ENCODE assay signal across 21 cellular contexts in genomic region chr6:146999766-147000165, GRCh38.
DNase-seq lines count a peak whose midpoint lies in the region; ATAC-seq, FAIRE-seq and TF ChIP-seq lines count a peak whose summit lies in the region.
"Had no signal": no experiment of that assay in that cellular context is flagged by ENCODE, and none has a peak within 500 bp of the region (broad histone marks: within the 10 kb centered on the region; RNA-seq: fewer than 3 reads in every experiment).

No MANE protein-coding gene starts in this region.

- H3K79me1 ChIP-seq in IMR-90 (ENCODE audit: low read depth in 1 of 2, low read length in 2 of 2) = no peaks in the 10 kb centered on the region
- no peaks in the 10 kb centered on the region for H3K79me1 ChIP-seq in H1 (ENCODE audit: low read depth, low read length)

- peak overlapping the region; percentile 60 for H3K14ac ChIP-seq in IMR-90 (replicated peaks; ENCODE audit: low read depth, low read length)
- H3K14ac ChIP-seq in H1 (ENCODE audit: insufficient read length) = no peak overlapping the region

- no peaks in the 10 kb centered on the region for H3K27me3 ChIP-seq in BE2C
- no peaks in the 10 kb centered on the region for H3K27me3 ChIP-seq in IMR-90 (ENCODE audit: control insufficient read depth, insufficient read depth, low read length)
- no peaks in the 10 kb centered on the region for H3K27me3 ChIP-seq in H1 (replicated peaks in 1 of 4; ENCODE audit: control insufficient read depth in 3 of 4, extremely low read depth in 1 of 4, insufficient read depth in 3 of 4, low read length in 3 of 4)
- no peaks in the 10 kb centered on the region for H3K27me3 ChIP-seq in aorta (ENCODE audit: control insufficient read depth in 1 of 2, insufficient read depth in 2 of 2, low read length in 1 of 2)
- H3K27me3 ChIP-seq: Peyer's patch, SJSA1 had no signal

- peaks cover 9% of the 10 kb centered on the region for H3K9me1 ChIP-seq in IMR-90 (ENCODE audit: insufficient read depth, low read length)

- H3K4me3 ChIP-seq in BE2C (ENCODE audit: low read depth, low read length) (no peak overlapping the region), IMR-90 (ENCODE audit: insufficient read depth, low read depth, low read length) (no peak overlapping the region), H1 (ENCODE audit: extremely low read depth in 1 of 4, insufficient read depth in 2 of 4, low read depth in 3 of 4, low read length in 4 of 4) (no peak overlapping the region), aorta (ENCODE audit: low read length in 2 of 2) (no peak overlapping the region)
- H3K4me3 ChIP-seq: Peyer's patch, SJSA1 had no signal

- TF ChIP-seq RAD21 in IMR-90 (IDR thresholded peaks at IDR 0.05; ENCODE audit: low read length) (no peak), H1 (IDR thresholded peaks at IDR 0.05 in 1 of 2, conservative IDR thresholded peaks at IDR 0.05 in 1 of 2; ENCODE audit: low read depth in 2 of 2, low read length in 2 of 2) (no peak)

- peak overlapping the region; percentile 24 for H4K91ac ChIP-seq in IMR-90 (ENCODE audit: insufficient read depth, low read depth, low read length)
- no peak overlapping the region for H4K91ac ChIP-seq in H1 (replicated peaks; ENCODE audit: insufficient read length, low read length)

- dilution Hi-C loops in IMR-90 (cut with HindIII; ENCODE audit: low sequenced_read_pairs, unreplicated experiment) = no loop called here

- H2BK120ac ChIP-seq in IMR-90 (ENCODE audit: low read depth, low read length) (peak overlapping the region; percentile 41), H1 (replicated peaks; ENCODE audit: low read depth, low read length) (no peak overlapping the region)

- H4K5ac ChIP-seq in IMR-90 (ENCODE audit: low read depth, low read length) = peak overlapping the region; percentile 30
- H4K5ac ChIP-seq in H1 (ENCODE audit: insufficient read length, low read depth, low read length) = no peak overlapping the region

- no TSS peak for BruUV-seq in IMR-90 (replicated peaks; lab: Mats Ljungman, UMichigan)

- POLR2A ChIA-PET in IMR-90 (lab: Charles Lee; ENCODE audit: unreplicated experiment) = no interaction called here
- POLR2A ChIA-PET in H1 (lab: Charles Lee; ENCODE audit: partially characterized antibody) = no interaction called here

- H2AK9ac ChIP-seq in IMR-90 (replicated peaks; ENCODE audit: low read depth, low read length, poor library complexity) = no peak overlapping the region

- H2BK20ac ChIP-seq in IMR-90 (ENCODE audit: low read depth, low read length) = peak overlapping the region; percentile 58
- H2BK20ac ChIP-seq in H1 (ENCODE audit: low read length) = no peak overlapping the region

- FAIRE-seq in H1 (lab: Jason Lieb, UNC) (no peak), HTR-8/SVneo (lab: Jason Lieb, UNC) (no peak)
- FAIRE-seq: GM12892, GM19239 had no signal

- in situ Hi-C loops in IMR-90 (cut with MboI; ENCODE audit: low sequenced_read_pairs) = no loop called here

- H3K9me3 ChIP-seq in BE2C (no peaks in the 10 kb centered on the region), IMR-90 (ENCODE audit: control insufficient read depth, insufficient read depth, low read length) (no peaks in the 10 kb centered on the region), H1 (ENCODE audit: insufficient read depth in 2 of 2, low read depth in 1 of 2, low read length in 1 of 2) (no peaks in the 10 kb centered on the region), aorta (ENCODE audit: control insufficient read depth, low read length) (no peaks in the 10 kb centered on the region)
- H3K9me3 ChIP-seq: Peyer's patch, SJSA1 had no signal

- CTCF ChIA-PET in IMR-90 (lab: Yijun Ruan, JAX) = no interaction called here
- CTCF ChIA-PET in H1 (lab: Charles Lee; ENCODE audit: partially characterized antibody) = interaction anchor here (1.3 kb wide), 1 partner anchor 128 kb away, joined by 4 read pairs; no protein-coding TSS in a partner anchor

- intact Hi-C loops in IMR-90 (cut with micrococcal nuclease) (loop anchor here (10.0 kb wide), 1 partner anchor 205 kb away; the partner anchor contains the start of gene STXBP5), aorta (cut with DNase I) (no loop called here), Right ventricle myocardium inferior (cut with DNase I) (no loop called here)

- TF ChIP-seq POLR2A in IMR-90 (IDR thresholded peaks at IDR 0.05; ENCODE audit: low read depth, low read length) = no peak
- no peak for TF ChIP-seq POLR2A in H1 (IDR thresholded peaks at IDR 0.05; ENCODE audit: control extremely low read depth in 1 of 2, low read depth in 2 of 2, low read length in 2 of 2)

- no peak overlapping the region for H3K9ac ChIP-seq in IMR-90 (ENCODE audit: low read depth, low read length)
- H3K9ac ChIP-seq in H1 (replicated peaks in 1 of 4; ENCODE audit: extremely low read depth in 1 of 4, low read depth in 3 of 4, low read length in 3 of 4) = no peak overlapping the region
- H3K9ac ChIP-seq: KMS-11 had no signal

- H3K4ac ChIP-seq in IMR-90 (ENCODE audit: low read depth, low read length) (peak overlapping the region; percentile 30), H1 (replicated peaks; ENCODE audit: insufficient read length, low read depth, low read length) (no peak overlapping the region)

- H3K4me1 ChIP-seq in BE2C (peaks cover 4% of the 10 kb centered on the region; the same call in 1 of the 2 replicates), IMR-90 (ENCODE audit: control insufficient read depth, insufficient read depth, low read length) (peaks cover 6% of the 10 kb centered on the region), H1 (replicated peaks in 1 of 4; ENCODE audit: control insufficient read depth in 3 of 4, insufficient read depth in 4 of 4, low read length in 3 of 4) (peaks cover 0 to 3% (median 0%) of the 10 kb centered on the region in 4 experiments; a peak in 1 of 7 replicates), aorta (ENCODE audit: control insufficient read depth in 1 of 2, insufficient read depth in 2 of 2, low read length in 2 of 2) (no peaks in the 10 kb centered on the region)
- H3K4me1 ChIP-seq: Peyer's patch had no signal

- H3K23ac ChIP-seq in IMR-90 (ENCODE audit: low read depth, low read length) = peak overlapping the region; percentile 59; the same call in 1 of the 2 replicates
- H3K23ac ChIP-seq in H1 (ENCODE audit: insufficient read length) = no peak overlapping the region

- no peak for TF ChIP-seq CTCF in BE2C (IDR thresholded peaks at IDR 0.05; ENCODE audit: low read depth, low read length)
- TF ChIP-seq CTCF in IMR-90 (conservative IDR thresholded peaks at IDR 0.05; ENCODE audit: low read depth, low read length) = no peak
- no peak for TF ChIP-seq CTCF in H1 (IDR thresholded peaks at IDR 0.05; ENCODE audit: control extremely low read depth in 1 of 3, insufficient read depth in 1 of 3, low read depth in 1 of 3, low read length in 3 of 3)

- no peak overlapping the region for H3K56ac ChIP-seq in IMR-90 (ENCODE audit: extremely low read depth, insufficient read depth, low read length)
- H3K56ac ChIP-seq in H1 (replicated peaks; ENCODE audit: insufficient read length, low read depth, low read length) = no peak overlapping the region

- peak; percentile 19 for DNase-seq in BE2C
- no peak for DNase-seq in IMR-90
- no peak for DNase-seq in H1 (ENCODE audit: low read depth in 1 of 2, low spot score in 2 of 2)
- no peak for DNase-seq in aorta
- DNase-seq in DMS 273 treated with DMSO at 0.1 percent for 48 hours (lab: John Stamatoyannopoulos, UW) = no peak
- DNase-seq in Right ventricle myocardium inferior (ENCODE audit: missing footprints) = no peak
- no peak for DNase-seq in HTR-8/SVneo (ENCODE audit: insufficient read length, low spot score)
- DNase-seq: CD8-positive, alpha-beta memory T cell; DMS79 treated with DMSO at 0.1 percent for 48 hours; H7; MM.1S; NCI-H2029 treated with DMSO at 0.1 percent for 48 hours; NCI-H2227 treated with DMSO at 0.1 percent for 48 hours; NCI-H510A; NCI-H69; Peyer's patch; T-cell had no signal

- H3K4me2 ChIP-seq in IMR-90 (ENCODE audit: low read depth, low read length) = no peak overlapping the region
- no peak overlapping the region for H3K4me2 ChIP-seq in H1 (ENCODE audit: insufficient read depth in 1 of 2, low read depth in 2 of 2, low read length in 2 of 2)
- H3K4me2 ChIP-seq: KMS-11 had no signal

- H4K8ac ChIP-seq in IMR-90 (ENCODE audit: low read depth in 2 of 2, low read length in 2 of 2) = peak overlapping the region in 1 of 2 experiments; percentile 60; a peak in 1 of 4 replicates
- no peak overlapping the region for H4K8ac ChIP-seq in H1 (ENCODE audit: extremely low read depth, insufficient read depth, low read length)

- no peak overlapping the region for H2BK12ac ChIP-seq in H1 (ENCODE audit: low read depth, low read length)

- no peaks in the 10 kb centered on the region for H3K36me3 ChIP-seq in BE2C
- H3K36me3 ChIP-seq in IMR-90 (ENCODE audit: control insufficient read depth, insufficient read depth, low read length) = no peaks in the 10 kb centered on the region
- no peaks in the 10 kb centered on the region for H3K36me3 ChIP-seq in H1 (ENCODE audit: control insufficient read depth in 2 of 4, insufficient read depth in 4 of 4, low read length in 3 of 4)
- H3K36me3 ChIP-seq in aorta (ENCODE audit: control insufficient read depth in 1 of 2, insufficient read depth in 2 of 2, low read length in 1 of 2) = no peaks in the 10 kb centered on the region
- H3K36me3 ChIP-seq: Peyer's patch, SJSA1 had no signal

- no peak for ATAC-seq in IMR-90 (ENCODE audit: low read depth)
- peak; percentile 15 for ATAC-seq in aorta (ENCODE audit: low FRiP score)
- ATAC-seq in Right ventricle myocardium inferior = no peak
- ATAC-seq: T-cell had no signal

- no peaks in the 10 kb centered on the region for H3K79me2 ChIP-seq in H1 (ENCODE audit: control insufficient read depth in 1 of 2, insufficient read depth in 2 of 2, low read length in 2 of 2)

- H2BK15ac ChIP-seq in IMR-90 (ENCODE audit: low read depth, low read length) (peak overlapping the region; percentile 29; the same call in 2 of the 3 replicates), H1 (ENCODE audit: low read length) (no peak overlapping the region)

- TF ChIP-seq EP300 in H1 (IDR thresholded peaks at IDR 0.05; ENCODE audit: borderline replicate concordance in 1 of 2, low read depth in 2 of 2, low read length in 2 of 2) = no peak

- H3K18ac ChIP-seq in IMR-90 (ENCODE audit: low read depth, low read length) = peak overlapping the region; percentile 57
- H3K18ac ChIP-seq in H1 (ENCODE audit: extremely low read depth, low read length) = no peak overlapping the region

- H3K23me2 ChIP-seq in H1 (ENCODE audit: low read depth, low read length) = no peaks in the 10 kb centered on the region

- H3K27ac ChIP-seq in IMR-90 (ENCODE audit: insufficient read depth, low read length) (no peak overlapping the region), H1 (ENCODE audit: low read depth, low read length) (no peak overlapping the region), aorta (ENCODE audit: low read depth in 1 of 2, low read length in 2 of 2) (no peak overlapping the region)
- H3K27ac ChIP-seq: KMS-11, Peyer's patch, SJSA1 had no signal

- WGBS in IMR-90 (ENCODE audit: extremely low coverage in 2 of 2, insufficient read length in 1 of 2), 2 experiments = no CpG with 5 or more reads among the region's 5 CpGs
- 91% methylated on average over 5 of the region's 5 CpGs; no CpG with 5 or more reads in 1 of the 2 experiments for WGBS in H1 (ENCODE audit: extremely low coverage in 1 of 2, insufficient coverage in 1 of 2, insufficient read length in 1 of 2, insufficient replicate concordance in 2 of 2, low coverage in 1 of 2, low lambda C conversion rate in 2 of 2, missing lambda C conversion rate in 1 of 2), 2 experiments
- WGBS in aorta, 2 donors = 91 to 92% methylated on average over 5 of the region's 5 CpGs

- H4K20me1 ChIP-seq in IMR-90 (ENCODE audit: insufficient read depth, low read length) (no peaks in the 10 kb centered on the region), H1 (replicated peaks in 1 of 2; ENCODE audit: control insufficient read depth in 1 of 2, insufficient read depth in 2 of 2, low read length in 2 of 2) (no peaks in the 10 kb centered on the region)

- H2AK5ac ChIP-seq in IMR-90 (ENCODE audit: low read depth, low read length) (peak overlapping the region; percentile 54; the same call in 1 of the 2 replicates), H1 (ENCODE audit: low read depth, low read length) (no peak overlapping the region)

- H2BK5ac ChIP-seq in IMR-90 (ENCODE audit: low read depth, low read length, poor library complexity, severe bottlenecking) (no peak overlapping the region), H1 (ENCODE audit: low read depth, low read length) (no peak overlapping the region)

- H2AFZ ChIP-seq in IMR-90 (replicated peaks; ENCODE audit: low read length, poor library complexity) (peak overlapping the region; percentile 65), H1 (ENCODE audit: low read length) (peak overlapping the region; percentile 78)
